24 cellular contexts compared by ENCODE assay signal in genomic region chr19:21610787-21611186, GRCh38.
DNase-seq lines count a peak whose midpoint lies in the region; ATAC-seq, FAIRE-seq and TF ChIP-seq lines count a peak whose summit lies in the region.
"Had no signal": no experiment of that assay in that cellular context is flagged by ENCODE, and none has a peak within 500 bp of the region (broad histone marks: within the 10 kb centered on the region; RNA-seq: fewer than 3 reads in every experiment).

No MANE protein-coding gene starts in this region.

- peak overlapping the region; percentile 38 for H3K27ac ChIP-seq in CD8-positive, alpha-beta memory T cell (ENCODE audit: low read depth, low read length)
- peak overlapping the region; percentile 83 for H3K27ac ChIP-seq in KOPT-K1 (ENCODE audit: low read depth, low read length, poor library complexity, severe bottlenecking)
- H3K27ac ChIP-seq in K562 (ENCODE audit: extremely low read depth, low read depth, low read length) = peak overlapping the region; percentile 90; the same call in 2 of the 3 replicates
- no peak overlapping the region for H3K27ac ChIP-seq in PC-9
- H3K27ac ChIP-seq: 22Rv1; A549; BLaER1 treated with 17β-estradiol and CSF1 and Interleukin-3, amounts not matched to agents 10 nM and 100 nM; C4-2B had no signal

- H3K79me2 ChIP-seq in K562 (ENCODE audit: control insufficient read depth, insufficient read depth, low read length) = no peaks in the 10 kb centered on the region
- no peaks in the 10 kb centered on the region for H3K79me2 ChIP-seq in PC-9 (ENCODE audit: low read depth)

- ATAC-seq in K562 (no peak), HG03095 (IDR thresholded peaks at IDR 0.05; ENCODE audit: unreplicated experiment) (no peak)
- ATAC-seq: A549, GM12878 had no signal

- no peaks in the 10 kb centered on the region for H3K9me1 ChIP-seq in K562 (ENCODE audit: control insufficient read depth, insufficient read depth, low read length)

- H3K4me2 ChIP-seq in K562 (ENCODE audit: insufficient read depth, low read length) = no peak overlapping the region
- H3K4me2 ChIP-seq in PC-9 = no peak overlapping the region
- H3K4me2 ChIP-seq: A549; BLaER1 treated with 17β-estradiol and CSF1 and Interleukin-3, amounts not matched to agents 10 nM and 100 nM had no signal

- intact Hi-C loops in K562 (cut with micrococcal nuclease) (loop anchor here (5.0 kb wide), 1 partner anchor 153 kb away; no protein-coding TSS in a partner anchor), PC-9 (cut with micrococcal nuclease; ENCODE audit: unreplicated experiment) (no loop called here)

- H3K4me3 Mint-ChIP-seq in CD8-positive, alpha-beta memory T cell = no peak overlapping the region
- H3K4me3 Mint-ChIP-seq in progenitor cell of endocrine pancreas (ENCODE audit: low read depth) (no peak overlapping the region), mesothelial cell of epicardium (no peak overlapping the region)
- H3K4me3 Mint-ChIP-seq: B cell; CD4-positive, alpha-beta memory T cell; CD4-positive, CD25-positive, alpha-beta regulatory T cell had no signal

- in situ Hi-C loops in K562 (cut with MboI) = no loop called here

- TF ChIP-seq EP300 in K562 (IDR thresholded peaks at IDR 0.05; ENCODE audit: low read length) = no peak

- BruUV-seq in K562 (replicated peaks; lab: Mats Ljungman, UMichigan) (no TSS peak), PC-9 (replicated peaks; lab: Mats Ljungman, UMichigan) (no TSS peak)

- no peak for TF ChIP-seq CTCF in K562 (IDR thresholded peaks at IDR 0.05 in 2 of 3, conservative IDR thresholded peaks at IDR 0.05 in 1 of 3; ENCODE audit: insufficient read depth in 2 of 3, low read depth in 1 of 3, low read length in 3 of 3)
- TF ChIP-seq CTCF in progenitor cell of endocrine pancreas (IDR thresholded peaks at IDR 0.05; ENCODE audit: unreplicated experiment) = no peak
- no peak for TF ChIP-seq CTCF in PC-9 (conservative IDR thresholded peaks at IDR 0.05)
- no peak for TF ChIP-seq CTCF in mesothelial cell of epicardium (IDR thresholded peaks at IDR 0.05; ENCODE audit: unreplicated experiment)

- no peak overlapping the region for H3K9ac ChIP-seq in K562 (ENCODE audit: insufficient read depth in 1 of 2, low read depth in 2 of 2, low read length in 2 of 2)
- H3K9ac ChIP-seq: BLaER1 treated with 17β-estradiol and CSF1 and Interleukin-3, amounts not matched to agents 10 nM and 100 nM had no signal

- CTCF ChIA-PET in CD8-positive, alpha-beta memory T cell (lab: Charles Lee) = no interaction called here
- CTCF ChIA-PET in K562 (lab: Yijun Ruan, JAX; ENCODE audit: low intra/inter-chr PET ratio) = no interaction called here
- CTCF ChIA-PET in PC-9 (lab: Charles Lee) = no interaction called here

- FAIRE-seq in K562 (lab: Jason Lieb, UNC) = no peak
- FAIRE-seq: A549, D721Med, GM12878, GM12892, GM18507 had no signal

- peak overlapping the region in 1 of 8 donors; percentile 29 for H3K27ac Mint-ChIP-seq in CD8-positive, alpha-beta memory T cell
- H3K27ac Mint-ChIP-seq in progenitor cell of endocrine pancreas (peak overlapping the region; percentile 62), mesothelial cell of epicardium (no peak overlapping the region)
- H3K27ac Mint-ChIP-seq: B cell; CD4-positive, CD25-positive, alpha-beta regulatory T cell had no signal

- no peaks in the 10 kb centered on the region for H3K4me1 Mint-ChIP-seq in CD8-positive, alpha-beta memory T cell
- peaks cover 27% of the 10 kb centered on the region for H3K4me1 Mint-ChIP-seq in progenitor cell of endocrine pancreas (ENCODE audit: low read depth)
- peaks cover 39% of the 10 kb centered on the region for H3K4me1 Mint-ChIP-seq in mesothelial cell of epicardium
- H3K4me1 Mint-ChIP-seq: B cell had no signal

- H4K20me1 ChIP-seq in K562 (replicated peaks; ENCODE audit: control insufficient read depth, insufficient read depth, low read length) (no peaks in the 10 kb centered on the region), PC-9 (ENCODE audit: insufficient read depth) (no peaks in the 10 kb centered on the region)
- H4K20me1 ChIP-seq: BLaER1 treated with 17β-estradiol and CSF1 and Interleukin-3, amounts not matched to agents 10 nM and 100 nM had no signal

- WGBS in K562 (ENCODE audit: insufficient coverage, low coverage, missing lambda C conversion rate) = 40% methylated on average over 1 of the region's 1 CpG

- no peaks in the 10 kb centered on the region for H3K4me1 ChIP-seq in CD8-positive, alpha-beta memory T cell (ENCODE audit: insufficient read depth, low read length)
- H3K4me1 ChIP-seq in K562 (replicated peaks in 1 of 2; ENCODE audit: control insufficient read depth in 2 of 2, insufficient read depth in 2 of 2, low read length in 2 of 2) = peaks cover 9 to 35% of the 10 kb centered on the region in 2 experiments
- no peaks in the 10 kb centered on the region for H3K4me1 ChIP-seq in PC-9 (replicated peaks; ENCODE audit: insufficient read depth)
- H3K4me1 ChIP-seq: A549, Caco-2 had no signal

- H2AFZ ChIP-seq in K562 (ENCODE audit: low read depth, low read length) = peak overlapping the region; percentile 72; the same call in 1 of the 2 replicates
- H2AFZ ChIP-seq in PC-9 = no peak overlapping the region

- peaks cover 0 to 5% (median 0%) of the 10 kb centered on the region in 5 donors for H3K9me3 Mint-ChIP-seq in CD8-positive, alpha-beta memory T cell
- H3K9me3 Mint-ChIP-seq in progenitor cell of endocrine pancreas (ENCODE audit: low read depth) (peaks cover 13% of the 10 kb centered on the region), mesothelial cell of epicardium (peaks cover 41% of the 10 kb centered on the region)

- TF ChIP-seq RAD21 in K562 (CRISPR knock-in tag; conservative IDR thresholded peaks at IDR 0.05 in 1 of 2, IDR thresholded peaks at IDR 0.05 in 1 of 2) = no peak

- H3K9me2 ChIP-seq in PC-9 (ENCODE audit: insufficient read depth) = no peaks in the 10 kb centered on the region

- TF ChIP-seq POLR2A in K562 (conservative IDR thresholded peaks at IDR 0.05) = no peak

- POLR2A ChIA-PET in CD8-positive, alpha-beta memory T cell (lab: Charles Lee) = no interaction called here
- POLR2A ChIA-PET in K562 (lab: Yijun Ruan, JAX) (no interaction called here), PC-9 (lab: Charles Lee; ENCODE audit: unreplicated experiment) (no interaction called here)

- H3K4me3 ChIP-seq in CD8-positive, alpha-beta memory T cell (ENCODE audit: low read length) = no peak overlapping the region
- H3K4me3 ChIP-seq in K562 = no peak overlapping the region
- H3K4me3 ChIP-seq in PC-9 = no peak overlapping the region
- H3K4me3 ChIP-seq: A549; BLaER1 treated with 17β-estradiol and CSF1 and Interleukin-3, amounts not matched to agents 10 nM and 100 nM; GM12878 had no signal

- no peaks in the 10 kb centered on the region for H3K9me3 ChIP-seq in CD8-positive, alpha-beta memory T cell (ENCODE audit: low read length)
- H3K9me3 ChIP-seq in KOPT-K1 (ENCODE audit: insufficient read depth, low read length, poor library complexity, severe bottlenecking) (peaks cover 10% of the 10 kb centered on the region), K562 (replicated peaks; ENCODE audit: control insufficient read depth, insufficient read depth, low read depth, low read length) (0 out of 2 replicates have a peak, but pooled peaks cover 6% of the 10 kb centered on the region), PC-9 (ENCODE audit: insufficient read depth, low read depth) (no peaks in the 10 kb centered on the region)
- H3K9me3 ChIP-seq: A549, Caco-2 had no signal

- no peaks in the 10 kb centered on the region for H3K36me3 ChIP-seq in CD8-positive, alpha-beta memory T cell (ENCODE audit: insufficient read depth, low read length)
- H3K36me3 ChIP-seq in KOPT-K1 (ENCODE audit: insufficient read depth, low read length) (no peaks in the 10 kb centered on the region), K562 (ENCODE audit: control insufficient read depth, insufficient read depth, low read length) (no peaks in the 10 kb centered on the region), PC-9 (ENCODE audit: low read depth) (no peaks in the 10 kb centered on the region)
- H3K36me3 ChIP-seq: BLaER1 treated with 17β-estradiol and CSF1 and Interleukin-3, amounts not matched to agents 10 nM and 100 nM had no signal

- no peaks in the 10 kb centered on the region for H3K27me3 ChIP-seq in CD8-positive, alpha-beta memory T cell (ENCODE audit: insufficient read depth, low read length, poor library complexity, severe bottlenecking)
- H3K27me3 ChIP-seq in K562 (ENCODE audit: control insufficient read depth in 2 of 2, insufficient read depth in 2 of 2, low read length in 2 of 2) = no peaks in the 10 kb centered on the region
- no peaks in the 10 kb centered on the region for H3K27me3 ChIP-seq in PC-9 (ENCODE audit: insufficient read depth, low read depth)
- H3K27me3 ChIP-seq: BLaER1 treated with 17β-estradiol and CSF1 and Interleukin-3, amounts not matched to agents 10 nM and 100 nM had no signal

- H3K36me3 Mint-ChIP-seq in CD8-positive, alpha-beta memory T cell = no peaks in the 10 kb centered on the region
- H3K36me3 Mint-ChIP-seq in progenitor cell of endocrine pancreas (ENCODE audit: insufficient read depth) = peaks cover 2% of the 10 kb centered on the region
- H3K36me3 Mint-ChIP-seq in mesothelial cell of epicardium = peaks cover 4% of the 10 kb centered on the region
- H3K36me3 Mint-ChIP-seq: CD4-positive, alpha-beta memory T cell; CD4-positive, CD25-positive, alpha-beta regulatory T cell had no signal

- DNase-seq in CD8-positive, alpha-beta memory T cell = no peak
- DNase-seq in K562 (ENCODE audit: extremely low read depth in 1 of 4, low spot score in 3 of 4) (no peak), progenitor cell of endocrine pancreas (ENCODE audit: low spot score, unreplicated experiment) (no peak), PC-9 (no peak), mesothelial cell of epicardium (ENCODE audit: low spot score in 2 of 2, unreplicated experiment in 2 of 2) (no peak)
- DNase-seq: AML-193; Caco-2; Calu3; CD4-positive, alpha-beta memory T cell; CD4-positive, CD25-positive, alpha-beta regulatory T cell; DMS79 treated with DMSO at 0.1 percent for 48 hours; EL; GDM1 had no signal

- no peaks in the 10 kb centered on the region for H3K27me3 Mint-ChIP-seq in CD8-positive, alpha-beta memory T cell
- no peaks in the 10 kb centered on the region for H3K27me3 Mint-ChIP-seq in progenitor cell of endocrine pancreas
- H3K27me3 Mint-ChIP-seq in mesothelial cell of epicardium (ENCODE audit: low read depth) = no peaks in the 10 kb centered on the region
- H3K27me3 Mint-ChIP-seq: B cell; CD4-positive, alpha-beta memory T cell; CD4-positive, CD25-positive, alpha-beta regulatory T cell had no signal

- H3F3A ChIP-seq in PC-9 (ENCODE audit: insufficient read depth, low read depth) = no peaks in the 10 kb centered on the region
